In the genomic region with DNA sequence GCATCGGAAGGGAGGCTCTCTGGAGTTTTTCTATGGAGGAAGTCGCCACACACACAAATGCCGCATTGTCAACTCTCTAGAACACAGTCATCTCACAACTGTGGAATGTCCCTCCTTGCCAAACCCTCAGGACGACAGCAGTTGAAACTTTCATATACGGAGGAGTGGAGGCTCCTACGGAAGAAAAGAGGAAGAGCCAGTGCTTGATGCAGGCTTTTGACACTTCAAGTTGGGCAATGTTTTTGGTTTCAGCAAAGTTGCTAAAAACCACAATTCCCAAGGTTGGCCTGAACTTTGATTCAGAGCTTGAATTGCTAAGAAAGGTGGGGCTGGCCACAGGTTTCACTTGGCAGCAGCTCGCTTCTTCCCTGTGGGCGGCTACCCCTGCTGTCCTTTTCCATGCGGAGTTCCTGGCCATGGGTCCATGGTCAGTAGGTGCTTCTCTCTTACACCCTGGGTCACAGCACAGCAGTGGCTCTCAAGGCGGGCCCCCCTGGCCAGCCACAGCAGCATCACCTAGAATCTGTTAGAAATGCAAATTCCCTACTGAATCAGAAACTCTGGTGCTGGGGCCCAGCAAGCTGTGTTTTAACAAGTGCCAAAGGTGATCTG, we compare ENCODE assay signal across 1 cellular context.
TF ChIP-seq lines count a peak whose summit lies in the region.

No MANE protein-coding gene starts in this region.

TF ChIP-seq in GM12878, 131 proteins besides CTCF, POLR2A, EP300 and RAD21 (continued from another document and continues in another):
- TF ChIP-seq ZZZ3 (IDR thresholded peaks at IDR 0.05; ENCODE audit: control insufficient read depth, insufficient read length, low read depth): no peak
- TF ChIP-seq SIX5 (IDR thresholded peaks at IDR 0.05; ENCODE audit: low read depth, low read length, severe bottlenecking): no peak
- 0 out of 2 replicates have a peak, but pooled peaks have one; percentile 13 for TF ChIP-seq SMC3 (IDR thresholded peaks at IDR 0.05; ENCODE audit: borderline replicate concordance, low read length)
- peak; percentile 75; the same call in 1 of the 3 replicates for TF ChIP-seq POU2F2 (IDR thresholded peaks at IDR 0.05; ENCODE audit: borderline replicate concordance, low read depth, low read length)
- no peak for TF ChIP-seq NR2C1 (IDR thresholded peaks at IDR 0.05)
- peak; percentile 97 for TF ChIP-seq NFIC (IDR thresholded peaks at IDR 0.05; ENCODE audit: low read depth, low read length)
- TF ChIP-seq, protein P1, sequence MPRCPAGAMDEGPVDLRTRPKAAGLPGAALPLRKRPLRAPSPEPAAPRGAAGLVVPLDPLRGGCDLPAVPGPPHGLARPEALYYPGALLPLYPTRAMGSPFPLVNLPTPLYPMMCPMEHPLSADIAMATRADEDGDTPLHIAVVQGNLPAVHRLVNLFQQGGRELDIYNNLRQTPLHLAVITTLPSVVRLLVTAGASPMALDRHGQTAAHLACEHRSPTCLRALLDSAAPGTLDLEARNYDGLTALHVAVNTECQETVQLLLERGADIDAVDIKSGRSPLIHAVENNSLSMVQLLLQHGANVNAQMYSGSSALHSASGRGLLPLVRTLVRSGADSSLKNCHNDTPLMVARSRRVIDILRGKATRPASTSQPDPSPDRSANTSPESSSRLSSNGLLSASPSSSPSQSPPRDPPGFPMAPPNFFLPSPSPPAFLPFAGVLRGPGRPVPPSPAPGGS (IDR thresholded peaks at IDR 0.05; ENCODE audit: borderline replicate concordance, insufficient read depth, low read depth, low read length, poor library complexity, severe bottlenecking): peak; percentile 43
- TF ChIP-seq TCF3 (IDR thresholded peaks at IDR 0.05; ENCODE audit: borderline replicate concordance, insufficient read depth, low read depth, low read length): peak; percentile 61; the same call in 1 of the 2 replicates
- no peak; the same call in 1 of the 2 replicates for TF ChIP-seq STAT3 (IDR thresholded peaks at IDR 0.05; ENCODE audit: low read depth, low read length)
- 0 out of 2 replicates have a peak, but pooled peaks have one; percentile 34 for TF ChIP-seq GABPA (IDR thresholded peaks at IDR 0.05; ENCODE audit: low read depth)
- peak; percentile 100 for TF ChIP-seq IKZF1 (conservative IDR thresholded peaks at IDR 0.05)
- peak; percentile 74; the same call in 1 of the 2 replicates for TF ChIP-seq TBL1XR1 (IDR thresholded peaks at IDR 0.05; ENCODE audit: low read depth, low read length)
- no peak for TF ChIP-seq TAF1 (IDR thresholded peaks at IDR 0.05; ENCODE audit: borderline replicate concordance, low read depth, low read length)
- TF ChIP-seq TCF7 (IDR thresholded peaks at IDR 0.05; ENCODE audit: borderline replicate concordance): peak; percentile 53; the same call in 1 of the 2 replicates
- TF ChIP-seq SRF (IDR thresholded peaks at IDR 0.05; ENCODE audit: low read depth in 2 of 2, low read length in 2 of 2): 0 out of 4 replicates have a peak, but pooled peaks of 1 of the 2 experiments have one; percentile 26
- TF ChIP-seq ZNF274 (IDR thresholded peaks at IDR 0.05; ENCODE audit: insufficient read depth, insufficient read length): no peak
- TF ChIP-seq CBFB (IDR thresholded peaks at IDR 0.05; ENCODE audit: low read depth): peak; percentile 95
- TF ChIP-seq CHD1 (IDR thresholded peaks at IDR 0.05; ENCODE audit: low read depth, low read length): no peak
- TF ChIP-seq MEF2B (IDR thresholded peaks at IDR 0.05; ENCODE audit: partially characterized antibody, poor library complexity, severe bottlenecking): peak; percentile 91
- TF ChIP-seq, protein P2, sequence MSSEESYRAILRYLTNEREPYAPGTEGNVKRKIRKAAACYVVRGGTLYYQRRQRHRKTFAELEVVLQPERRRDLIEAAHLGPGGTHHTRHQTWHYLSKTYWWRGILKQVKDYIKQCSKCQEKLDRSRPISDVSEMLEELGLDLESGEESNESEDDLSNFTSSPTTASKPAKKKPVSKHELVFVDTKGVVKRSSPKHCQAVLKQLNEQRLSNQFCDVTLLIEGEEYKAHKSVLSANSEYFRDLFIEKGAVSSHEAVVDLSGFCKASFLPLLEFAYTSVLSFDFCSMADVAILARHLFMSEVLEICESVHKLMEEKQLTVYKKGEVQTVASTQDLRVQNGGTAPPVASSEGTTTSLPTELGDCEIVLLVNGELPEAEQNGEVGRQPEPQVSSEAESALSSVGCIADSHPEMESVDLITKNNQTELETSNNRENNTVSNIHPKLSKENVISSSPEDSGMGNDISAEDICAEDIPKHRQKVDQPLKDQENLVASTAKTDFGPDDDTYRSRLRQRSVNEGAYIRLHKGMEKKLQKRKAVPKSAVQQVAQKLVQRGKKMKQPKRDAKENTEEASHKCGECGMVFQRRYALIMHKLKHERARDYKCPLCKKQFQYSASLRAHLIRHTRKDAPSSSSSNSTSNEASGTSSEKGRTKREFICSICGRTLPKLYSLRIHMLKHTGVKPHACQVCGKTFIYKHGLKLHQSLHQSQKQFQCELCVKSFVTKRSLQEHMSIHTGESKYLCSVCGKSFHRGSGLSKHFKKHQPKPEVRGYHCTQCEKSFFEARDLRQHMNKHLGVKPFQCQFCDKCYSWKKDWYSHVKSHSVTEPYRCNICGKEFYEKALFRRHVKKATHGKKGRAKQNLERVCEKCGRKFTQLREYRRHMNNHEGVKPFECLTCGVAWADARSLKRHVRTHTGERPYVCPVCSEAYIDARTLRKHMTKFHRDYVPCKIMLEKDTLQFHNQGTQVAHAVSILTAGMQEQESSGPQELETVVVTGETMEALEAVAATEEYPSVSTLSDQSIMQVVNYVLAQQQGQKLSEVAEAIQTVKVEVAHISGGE (CRISPR knock-in tag; IDR thresholded peaks at IDR 0.05): no peak
- TF ChIP-seq, protein P3, sequence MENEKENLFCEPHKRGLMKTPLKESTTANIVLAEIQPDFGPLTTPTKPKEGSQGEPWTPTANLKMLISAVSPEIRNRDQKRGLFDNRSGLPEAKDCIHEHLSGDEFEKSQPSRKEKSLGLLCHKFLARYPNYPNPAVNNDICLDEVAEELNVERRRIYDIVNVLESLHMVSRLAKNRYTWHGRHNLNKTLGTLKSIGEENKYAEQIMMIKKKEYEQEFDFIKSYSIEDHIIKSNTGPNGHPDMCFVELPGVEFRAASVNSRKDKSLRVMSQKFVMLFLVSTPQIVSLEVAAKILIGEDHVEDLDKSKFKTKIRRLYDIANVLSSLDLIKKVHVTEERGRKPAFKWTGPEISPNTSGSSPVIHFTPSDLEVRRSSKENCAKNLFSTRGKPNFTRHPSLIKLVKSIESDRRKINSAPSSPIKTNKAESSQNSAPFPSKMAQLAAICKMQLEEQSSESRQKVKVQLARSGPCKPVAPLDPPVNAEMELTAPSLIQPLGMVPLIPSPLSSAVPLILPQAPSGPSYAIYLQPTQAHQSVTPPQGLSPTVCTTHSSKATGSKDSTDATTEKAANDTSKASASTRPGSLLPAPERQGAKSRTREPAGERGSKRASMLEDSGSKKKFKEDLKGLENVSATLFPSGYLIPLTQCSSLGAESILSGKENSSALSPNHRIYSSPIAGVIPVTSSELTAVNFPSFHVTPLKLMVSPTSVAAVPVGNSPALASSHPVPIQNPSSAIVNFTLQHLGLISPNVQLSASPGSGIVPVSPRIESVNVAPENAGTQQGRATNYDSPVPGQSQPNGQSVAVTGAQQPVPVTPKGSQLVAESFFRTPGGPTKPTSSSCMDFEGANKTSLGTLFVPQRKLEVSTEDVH (IDR thresholded peaks at IDR 0.05; ENCODE audit: low read depth, partially characterized antibody): no peak
- peak; percentile 89 for TF ChIP-seq JUNB (IDR thresholded peaks at IDR 0.05)
- TF ChIP-seq ZNF217 (IDR thresholded peaks at IDR 0.05): peak; percentile 90; the same call in 1 of the 2 replicates
- TF ChIP-seq BACH1 (IDR thresholded peaks at IDR 0.05; ENCODE audit: borderline replicate concordance): peak; percentile 82
- 0 out of 2 replicates have a peak, but pooled peaks have one; percentile 25 for TF ChIP-seq RAD51 (IDR thresholded peaks at IDR 0.05)
- TF ChIP-seq, protein P4, sequence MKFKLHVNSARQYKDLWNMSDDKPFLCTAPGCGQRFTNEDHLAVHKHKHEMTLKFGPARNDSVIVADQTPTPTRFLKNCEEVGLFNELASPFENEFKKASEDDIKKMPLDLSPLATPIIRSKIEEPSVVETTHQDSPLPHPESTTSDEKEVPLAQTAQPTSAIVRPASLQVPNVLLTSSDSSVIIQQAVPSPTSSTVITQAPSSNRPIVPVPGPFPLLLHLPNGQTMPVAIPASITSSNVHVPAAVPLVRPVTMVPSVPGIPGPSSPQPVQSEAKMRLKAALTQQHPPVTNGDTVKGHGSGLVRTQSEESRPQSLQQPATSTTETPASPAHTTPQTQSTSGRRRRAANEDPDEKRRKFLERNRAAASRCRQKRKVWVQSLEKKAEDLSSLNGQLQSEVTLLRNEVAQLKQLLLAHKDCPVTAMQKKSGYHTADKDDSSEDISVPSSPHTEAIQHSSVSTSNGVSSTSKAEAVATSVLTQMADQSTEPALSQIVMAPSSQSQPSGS (IDR thresholded peaks at IDR 0.05; ENCODE audit: low read length): peak; percentile 89
- peak; percentile 64 for TF ChIP-seq ZSCAN29 (IDR thresholded peaks at IDR 0.05)
- TF ChIP-seq PAX5 (IDR thresholded peaks at IDR 0.05; ENCODE audit: borderline replicate concordance, low read depth, low read length): peak; percentile 96
- TF ChIP-seq, protein P5, sequence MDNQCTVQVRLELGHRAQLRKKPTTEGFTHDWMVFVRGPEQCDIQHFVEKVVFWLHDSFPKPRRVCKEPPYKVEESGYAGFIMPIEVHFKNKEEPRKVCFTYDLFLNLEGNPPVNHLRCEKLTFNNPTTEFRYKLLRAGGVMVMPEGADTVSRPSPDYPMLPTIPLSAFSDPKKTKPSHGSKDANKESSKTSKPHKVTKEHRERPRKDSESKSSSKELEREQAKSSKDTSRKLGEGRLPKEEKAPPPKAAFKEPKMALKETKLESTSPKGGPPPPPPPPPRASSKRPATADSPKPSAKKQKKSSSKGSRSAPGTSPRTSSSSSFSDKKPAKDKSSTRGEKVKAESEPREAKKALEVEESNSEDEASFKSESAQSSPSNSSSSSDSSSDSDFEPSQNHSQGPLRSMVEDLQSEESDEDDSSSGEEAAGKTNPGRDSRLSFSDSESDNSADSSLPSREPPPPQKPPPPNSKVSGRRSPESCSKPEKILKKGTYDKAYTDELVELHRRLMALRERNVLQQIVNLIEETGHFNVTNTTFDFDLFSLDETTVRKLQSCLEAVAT (IDR thresholded peaks at IDR 0.05): peak; percentile 91
- no peak for TF ChIP-seq ZNF384 (IDR thresholded peaks at IDR 0.05; ENCODE audit: borderline replicate concordance, low read depth, low read length)
- 0 out of 2 replicates have a peak, but pooled peaks have one; percentile 24 for TF ChIP-seq MEF2A (IDR thresholded peaks at IDR 0.05; ENCODE audit: insufficient read depth, low read depth, low read length)
- TF ChIP-seq BCL11A (IDR thresholded peaks at IDR 0.05; ENCODE audit: low read depth, low read length): peak; percentile 97
- TF ChIP-seq, protein P6, sequence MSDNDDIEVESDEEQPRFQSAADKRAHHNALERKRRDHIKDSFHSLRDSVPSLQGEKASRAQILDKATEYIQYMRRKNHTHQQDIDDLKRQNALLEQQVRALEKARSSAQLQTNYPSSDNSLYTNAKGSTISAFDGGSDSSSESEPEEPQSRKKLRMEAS (IDR thresholded peaks at IDR 0.05; ENCODE audit: low read depth, low read length): no peak
- peak; percentile 99 for TF ChIP-seq DPF2 (IDR thresholded peaks at IDR 0.05)
- TF ChIP-seq, protein P7, sequence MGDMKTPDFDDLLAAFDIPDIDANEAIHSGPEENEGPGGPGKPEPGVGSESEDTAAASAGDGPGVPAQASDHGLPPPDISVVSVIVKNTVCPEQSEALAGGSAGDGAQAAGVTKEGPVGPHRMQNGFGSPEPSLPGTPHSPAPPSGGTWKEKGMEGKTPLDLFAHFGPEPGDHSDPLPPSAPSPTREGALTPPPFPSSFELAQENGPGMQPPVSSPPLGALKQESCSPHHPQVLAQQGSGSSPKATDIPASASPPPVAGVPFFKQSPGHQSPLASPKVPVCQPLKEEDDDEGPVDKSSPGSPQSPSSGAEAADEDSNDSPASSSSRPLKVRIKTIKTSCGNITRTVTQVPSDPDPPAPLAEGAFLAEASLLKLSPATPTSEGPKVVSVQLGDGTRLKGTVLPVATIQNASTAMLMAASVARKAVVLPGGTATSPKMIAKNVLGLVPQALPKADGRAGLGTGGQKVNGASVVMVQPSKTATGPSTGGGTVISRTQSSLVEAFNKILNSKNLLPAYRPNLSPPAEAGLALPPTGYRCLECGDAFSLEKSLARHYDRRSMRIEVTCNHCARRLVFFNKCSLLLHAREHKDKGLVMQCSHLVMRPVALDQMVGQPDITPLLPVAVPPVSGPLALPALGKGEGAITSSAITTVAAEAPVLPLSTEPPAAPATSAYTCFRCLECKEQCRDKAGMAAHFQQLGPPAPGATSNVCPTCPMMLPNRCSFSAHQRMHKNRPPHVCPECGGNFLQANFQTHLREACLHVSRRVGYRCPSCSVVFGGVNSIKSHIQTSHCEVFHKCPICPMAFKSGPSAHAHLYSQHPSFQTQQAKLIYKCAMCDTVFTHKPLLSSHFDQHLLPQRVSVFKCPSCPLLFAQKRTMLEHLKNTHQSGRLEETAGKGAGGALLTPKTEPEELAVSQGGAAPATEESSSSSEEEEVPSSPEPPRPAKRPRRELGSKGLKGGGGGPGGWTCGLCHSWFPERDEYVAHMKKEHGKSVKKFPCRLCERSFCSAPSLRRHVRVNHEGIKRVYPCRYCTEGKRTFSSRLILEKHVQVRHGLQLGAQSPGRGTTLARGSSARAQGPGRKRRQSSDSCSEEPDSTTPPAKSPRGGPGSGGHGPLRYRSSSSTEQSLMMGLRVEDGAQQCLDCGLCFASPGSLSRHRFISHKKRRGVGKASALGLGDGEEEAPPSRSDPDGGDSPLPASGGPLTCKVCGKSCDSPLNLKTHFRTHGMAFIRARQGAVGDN (IDR thresholded peaks at IDR 0.05): 0 out of 2 replicates have a peak, but pooled peaks have one; percentile 23
- TF ChIP-seq, protein P8, sequence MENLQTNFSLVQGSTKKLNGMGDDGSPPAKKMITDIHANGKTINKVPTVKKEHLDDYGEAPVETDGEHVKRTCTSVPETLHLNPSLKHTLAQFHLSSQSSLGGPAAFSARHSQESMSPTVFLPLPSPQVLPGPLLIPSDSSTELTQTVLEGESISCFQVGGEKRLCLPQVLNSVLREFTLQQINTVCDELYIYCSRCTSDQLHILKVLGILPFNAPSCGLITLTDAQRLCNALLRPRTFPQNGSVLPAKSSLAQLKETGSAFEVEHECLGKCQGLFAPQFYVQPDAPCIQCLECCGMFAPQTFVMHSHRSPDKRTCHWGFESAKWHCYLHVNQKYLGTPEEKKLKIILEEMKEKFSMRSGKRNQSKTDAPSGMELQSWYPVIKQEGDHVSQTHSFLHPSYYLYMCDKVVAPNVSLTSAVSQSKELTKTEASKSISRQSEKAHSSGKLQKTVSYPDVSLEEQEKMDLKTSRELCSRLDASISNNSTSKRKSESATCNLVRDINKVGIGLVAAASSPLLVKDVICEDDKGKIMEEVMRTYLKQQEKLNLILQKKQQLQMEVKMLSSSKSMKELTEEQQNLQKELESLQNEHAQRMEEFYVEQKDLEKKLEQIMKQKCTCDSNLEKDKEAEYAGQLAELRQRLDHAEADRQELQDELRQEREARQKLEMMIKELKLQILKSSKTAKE (IDR thresholded peaks at IDR 0.05; ENCODE audit: low read depth, poor library complexity, severe bottlenecking): peak; percentile 74
- TF ChIP-seq JUND (IDR thresholded peaks at IDR 0.05; ENCODE audit: low read depth, low read length): peak; percentile 80; the same call in 1 of the 2 replicates
- no peak for TF ChIP-seq NRF1 (conservative IDR thresholded peaks at IDR 0.05; ENCODE audit: low read depth, low read length)
- TF ChIP-seq IKZF2 (IDR thresholded peaks at IDR 0.05): peak; percentile 100
- TF ChIP-seq PML (IDR thresholded peaks at IDR 0.05; ENCODE audit: low read length): no peak
- TF ChIP-seq HDAC2 (IDR thresholded peaks at IDR 0.05): no peak
- TF ChIP-seq EED (IDR thresholded peaks at IDR 0.05; ENCODE audit: low read depth): peak; percentile 100
- TF ChIP-seq CHD2 (IDR thresholded peaks at IDR 0.05; ENCODE audit: borderline replicate concordance, low read depth, low read length): peak; percentile 60; the same call in 1 of the 2 replicates
- peak; percentile 90 for TF ChIP-seq NBN (IDR thresholded peaks at IDR 0.05)
- TF ChIP-seq BHLHE40 (IDR thresholded peaks at IDR 0.05; ENCODE audit: borderline replicate concordance in 1 of 2, low read depth in 2 of 2, low read length in 1 of 2): peak; percentile 58 to 77; a peak in 3 of 4 replicates
